8 cellular contexts compared by ENCODE assay signal in the genomic region with DNA sequence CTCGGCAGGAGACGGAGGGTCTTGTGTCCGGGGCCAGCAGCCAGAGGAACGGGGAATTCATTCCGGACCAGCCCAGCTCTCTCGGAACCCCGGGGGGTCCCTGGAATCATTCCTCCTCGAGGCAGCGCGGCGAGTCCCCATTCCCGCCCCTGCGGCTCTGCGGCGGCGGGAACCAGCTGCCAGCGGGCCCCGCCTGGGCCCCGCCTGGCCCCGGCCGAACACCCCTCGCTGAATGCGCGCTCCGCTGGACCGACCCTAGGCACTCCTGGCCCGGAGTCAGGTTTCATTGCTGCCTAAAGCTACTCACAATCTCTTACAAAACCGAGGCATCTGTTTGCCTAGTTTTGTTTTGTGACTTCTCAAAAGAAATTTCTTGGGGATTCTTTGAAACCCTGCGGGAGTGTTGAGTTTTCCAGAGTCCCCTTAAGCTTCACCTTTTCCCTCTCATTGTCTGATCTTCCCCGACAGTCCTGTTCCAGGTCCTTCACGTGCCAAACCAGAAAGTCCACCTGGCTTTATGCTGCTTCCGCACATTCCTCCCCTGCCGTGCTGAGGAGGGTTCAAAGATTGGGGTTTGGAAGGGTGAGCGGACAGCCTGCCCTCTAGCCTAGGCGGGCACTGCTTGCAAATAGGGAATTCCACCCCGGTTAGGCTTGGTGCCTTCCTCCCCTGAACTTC. TPM values are rescaled to one million over a fixed set of nuclear protein-coding genes. Genes with fewer than 3 reads are reported as not detected.
DNase-seq lines count a peak whose midpoint lies in the region; ATAC-seq, FAIRE-seq and TF ChIP-seq lines count a peak whose summit lies in the region.

No MANE protein-coding gene starts in this region.

- no peak overlapping the region for H3K27ac ChIP-seq in H1 (ENCODE audit: low read depth, low read length)
- H3K27ac ChIP-seq in upper lobe of left lung = peak overlapping the region; percentile 73 to 91 (median 87)

- TF ChIP-seq CTCF in H1 (IDR thresholded peaks at IDR 0.05; ENCODE audit: control extremely low read depth in 1 of 3, insufficient read depth in 1 of 3, low read depth in 1 of 3, low read length in 3 of 3) = no peak
- no peak for TF ChIP-seq CTCF in mesothelial cell of epicardium (IDR thresholded peaks at IDR 0.05; ENCODE audit: unreplicated experiment)
- no peak for TF ChIP-seq CTCF in upper lobe of left lung (IDR thresholded peaks at IDR 0.05)

- H3K23me2 ChIP-seq in H1 (ENCODE audit: low read depth, low read length) = peaks cover 10% of the 10 kb centered on the region; the same call in 1 of the 2 replicates

- in situ Hi-C loops in ACHN (cut with HindIII; ENCODE audit: low pct_ligation_motif_present, low pct_unique_long_range_greater_than_20kb, low sequenced_read_pairs) = no loop called here

- peak in 1 of 2 experiments; percentile 66; a peak in 2 of 3 replicates for TF ChIP-seq POLR2A in H1 (IDR thresholded peaks at IDR 0.05; ENCODE audit: control extremely low read depth in 1 of 2, low read depth in 2 of 2, low read length in 2 of 2)
- no peak for TF ChIP-seq POLR2A in upper lobe of left lung (IDR thresholded peaks at IDR 0.05)

- H2BK20ac ChIP-seq in H1 (ENCODE audit: low read length) = no peak overlapping the region

- no peaks in the 10 kb centered on the region for H3K36me3 Mint-ChIP-seq in mesothelial cell of epicardium

- 1% methylated on average over 36 of the region's 36 CpGs; no CpG with 5 or more reads in 1 of the 2 experiments for WGBS in H1 (ENCODE audit: extremely low coverage in 1 of 2, insufficient coverage in 1 of 2, insufficient read length in 1 of 2, insufficient replicate concordance in 2 of 2, low coverage in 1 of 2, low lambda C conversion rate in 2 of 2, missing lambda C conversion rate in 1 of 2), 2 experiments
- 1% methylated on average over 23 to 25 of the region's 36 CpGs for WGBS in upper lobe of left lung, 2 donors

- peak overlapping the region; percentile 72 to 100 for H3K4me2 ChIP-seq in H1 (ENCODE audit: insufficient read depth in 1 of 2, low read depth in 2 of 2, low read length in 2 of 2)

- H4K8ac ChIP-seq in H1 (ENCODE audit: extremely low read depth, insufficient read depth, low read length) = peak overlapping the region; percentile 92

- no peaks in the 10 kb centered on the region for H3K79me1 ChIP-seq in H1 (ENCODE audit: low read depth, low read length)

- peak overlapping the region; percentile 67 for H4K91ac ChIP-seq in H1 (replicated peaks; ENCODE audit: insufficient read length, low read length)

- H3K79me2 ChIP-seq in H1 (ENCODE audit: control insufficient read depth in 1 of 2, insufficient read depth in 2 of 2, low read length in 2 of 2) = 0 out of 4 replicates have a peak, but pooled peaks cover 0 to 2% of the 10 kb centered on the region in 2 experiments

- CTCF ChIA-PET in H1 (lab: Charles Lee; ENCODE audit: partially characterized antibody) = interaction anchor here (0.9 to 3.5 kb wide), 9 partner anchors 9 to 134 kb away, joined by 3 to 25 read pairs (median 4); no protein-coding TSS in a partner anchor

- H3K4me3 ChIP-seq in H1 (ENCODE audit: extremely low read depth in 1 of 4, insufficient read depth in 2 of 4, low read depth in 3 of 4, low read length in 4 of 4) = peak overlapping the region; percentile 80 to 97 (median 88)
- H3K4me3 ChIP-seq in upper lobe of left lung = peak overlapping the region; percentile 67 to 87 (median 78)

- H3K23ac ChIP-seq in H1 (ENCODE audit: insufficient read length) = no peak overlapping the region

- peak overlapping the region; percentile 98; the same call in 1 of the 2 replicates for H2BK12ac ChIP-seq in H1 (ENCODE audit: low read depth, low read length)

- H3K4me3 Mint-ChIP-seq in mesothelial cell of epicardium = peak overlapping the region; percentile 89

- H2BK5ac ChIP-seq in H1 (ENCODE audit: low read depth, low read length) = 0 out of 2 replicates have a peak overlapping the region, but pooled peaks have one; percentile 45

- no peak; a peak in 1 of 3 replicates for TF ChIP-seq EP300 in H1 (IDR thresholded peaks at IDR 0.05; ENCODE audit: borderline replicate concordance in 1 of 2, low read depth in 2 of 2, low read length in 2 of 2)
- TF ChIP-seq EP300 in upper lobe of left lung (IDR thresholded peaks at IDR 0.05) = no peak

- H3K27me3 Mint-ChIP-seq in mesothelial cell of epicardium (ENCODE audit: low read depth) = no peaks in the 10 kb centered on the region

- H3K56ac ChIP-seq in H1 (replicated peaks; ENCODE audit: insufficient read length, low read depth, low read length) = no peak overlapping the region

- H3K4me1 Mint-ChIP-seq in mesothelial cell of epicardium = peaks cover 45% of the 10 kb centered on the region

- H2BK15ac ChIP-seq in H1 (ENCODE audit: low read length) = no peak overlapping the region

- H3K4me1 ChIP-seq in H1 (replicated peaks in 1 of 4; ENCODE audit: control insufficient read depth in 3 of 4, insufficient read depth in 4 of 4, low read length in 3 of 4) (peaks cover 3 to 14% (median 9%) of the 10 kb centered on the region in 4 experiments; a peak in 5 of 7 replicates), upper lobe of left lung (peaks cover 0 to 34% (median 25%) of the 10 kb centered on the region in 4 donors)

- H3K27ac Mint-ChIP-seq in mesothelial cell of epicardium = peak overlapping the region; percentile 94

- H3K27me3 ChIP-seq in H1 (replicated peaks in 1 of 4; ENCODE audit: control insufficient read depth in 3 of 4, extremely low read depth in 1 of 4, insufficient read depth in 3 of 4, low read length in 3 of 4) (peaks cover 3 to 37% (median 27%) of the 10 kb centered on the region in 4 experiments), upper lobe of left lung (no peaks in the 10 kb centered on the region)

- H3K9me3 Mint-ChIP-seq in mesothelial cell of epicardium = no peaks in the 10 kb centered on the region

- FAIRE-seq in H1 (lab: Jason Lieb, UNC) = no peak

- H4K5ac ChIP-seq in H1 (ENCODE audit: insufficient read length, low read depth, low read length) = no peak overlapping the region

- H4K20me1 ChIP-seq in H1 (replicated peaks in 1 of 2; ENCODE audit: control insufficient read depth in 1 of 2, insufficient read depth in 2 of 2, low read length in 2 of 2) = no peaks in the 10 kb centered on the region

- DNase-seq in ACHN (peak; percentile 52), SK-N-DZ (ENCODE audit: low spot score) (peak; percentile 14), H1 (ENCODE audit: low read depth in 1 of 2, low spot score in 2 of 2) (peak in 1 of 2 experiments; percentile 63), mesothelial cell of epicardium (ENCODE audit: low spot score in 2 of 2, unreplicated experiment in 2 of 2) (peak in 1 of 2 experiments; percentile 58), upper lobe of left lung (peak in 1 of 2 donors; percentile 31), COLO829 (ENCODE audit: low spot score) (no peak)

- no peak overlapping the region for H3K14ac ChIP-seq in H1 (ENCODE audit: insufficient read length)

- H3K4ac ChIP-seq in H1 (replicated peaks; ENCODE audit: insufficient read length, low read depth, low read length) = no peak overlapping the region

- H3K9me3 ChIP-seq in H1 (ENCODE audit: insufficient read depth in 2 of 2, low read depth in 1 of 2, low read length in 1 of 2) (no peaks in the 10 kb centered on the region), upper lobe of left lung (no peaks in the 10 kb centered on the region)

- ATAC-seq in GM18502 (IDR thresholded peaks at IDR 0.05; ENCODE audit: poor library complexity, unreplicated experiment) = peak; percentile 34
- peak; percentile 42 for ATAC-seq in HG03045 (IDR thresholded peaks at IDR 0.05; ENCODE audit: unreplicated experiment)
- peak; percentile 76 to 80 for ATAC-seq in upper lobe of left lung (ENCODE audit: low FRiP score in 2 of 2)

- peak overlapping the region; percentile 63 to 85 (median 72) for H3K9ac ChIP-seq in H1 (replicated peaks in 1 of 4; ENCODE audit: extremely low read depth in 1 of 4, low read depth in 3 of 4, low read length in 3 of 4)

- peak overlapping the region; percentile 93 for H2AFZ ChIP-seq in H1 (ENCODE audit: low read length)

- POLR2A ChIA-PET in H1 (lab: Charles Lee; ENCODE audit: partially characterized antibody) = interaction anchor here (1.1 to 3.2 kb wide), 7 partner anchors 10 to 134 kb away, joined by 3 to 12 read pairs (median 3); a partner anchor contains a TSS

- H3K36me3 ChIP-seq in H1 (ENCODE audit: control insufficient read depth in 2 of 4, insufficient read depth in 4 of 4, low read length in 3 of 4) (no peaks in the 10 kb centered on the region), upper lobe of left lung (no peaks in the 10 kb centered on the region)

- no peak; a peak in 1 of 4 replicates for TF ChIP-seq RAD21 in H1 (IDR thresholded peaks at IDR 0.05 in 1 of 2, conservative IDR thresholded peaks at IDR 0.05 in 1 of 2; ENCODE audit: low read depth in 2 of 2, low read length in 2 of 2)

- H2BK120ac ChIP-seq in H1 (replicated peaks; ENCODE audit: low read depth, low read length) = no peak overlapping the region

- no peak overlapping the region for H2AK5ac ChIP-seq in H1 (ENCODE audit: low read depth, low read length)

- peak overlapping the region; percentile 93 for H3K18ac ChIP-seq in H1 (ENCODE audit: extremely low read depth, low read length)

RNA-seq across cellular contexts. Expression of a gene that starts 0.8 kb away (rescaled TPM):
- polyA plus RNA-seq in SK-N-DZ (2014; cell fraction: cytosol; rRNA removed) = 11.7 and 13.3 TPM in 2 replicates
- polyA plus RNA-seq in SK-N-DZ (2014; cell fraction: nucleus; rRNA removed) = 6.6 and 7.0 TPM in 2 replicates
- 6.0 and 6.1 TPM in 2 replicates for total RNA-seq in H1 (2021; fragmentation: NEBNext Ultra II Directional; extraction: Animal tissue kit (Norgen Biotek cat#: 25700))
- 3.2 and 3.7 TPM in 2 replicates for polyA plus RNA-seq in H1 (2011; rRNA removed)
- 3.2 TPM for polyA plus RNA-seq in H1 (2011; cell fraction: cytosol; rRNA removed)
- 5.0 TPM for polyA plus RNA-seq in H1 (2011; cell fraction: nucleus; rRNA removed)
- 4.0 to 5.1 TPM (median 4.7 TPM) in 4 replicates for polyA plus RNA-seq in H1 (2012, experiment 1 of 2)
- 0.94 TPM for polyA plus RNA-seq in H1 (2012, experiment 2 of 2)
- polyA plus RNA-seq in H1 (2013, experiment 1 of 2) = 3.6 TPM
- polyA plus RNA-seq in H1 (2013, experiment 2 of 2) = 3.7 TPM
- polyA minus RNA-seq in H1 (2011; rRNA and poly(A)+ RNA removed) = 5.9 and 6.7 TPM in 2 replicates
- 2.9 TPM for polyA minus RNA-seq in H1 (2011; cell fraction: cytosol; rRNA and poly(A)+ RNA removed)
- 17.1 TPM for polyA minus RNA-seq in H1 (2011; cell fraction: nucleus; rRNA and poly(A)+ RNA removed)
- total RNA-seq in mesothelial cell of epicardium (30.5 to 31.3 TPM (median 31.2 TPM) in 3 replicates), upper lobe of left lung (10 to 100 TPM; 25.9 to 47.1 (median 29.5) TPM)

RNA-seq across cellular contexts. Expression of a gene that starts 48.7 kb away (rescaled TPM):
- 7.6 and 8.2 TPM in 2 replicates for polyA plus RNA-seq in SK-N-DZ (2014; cell fraction: cytosol; rRNA removed)
- polyA plus RNA-seq in SK-N-DZ (2014; cell fraction: nucleus; rRNA removed) = 9.4 and 10.3 TPM in 2 replicates
- total RNA-seq in H1 (2021; fragmentation: NEBNext Ultra II Directional; extraction: Animal tissue kit (Norgen Biotek cat#: 25700)) = 9.6 and 9.9 TPM in 2 replicates
- 2.7 and 3.8 TPM in 2 replicates for polyA plus RNA-seq in H1 (2011; rRNA removed)
- polyA plus RNA-seq in H1 (2011; cell fraction: cytosol; rRNA removed) = 4.1 TPM
- 2.5 TPM for polyA plus RNA-seq in H1 (2011; cell fraction: nucleus; rRNA removed)
- 5.4 to 8.4 TPM (median 6.1 TPM) in 4 replicates for polyA plus RNA-seq in H1 (2012, experiment 1 of 2)
- 0.35 TPM for polyA plus RNA-seq in H1 (2012, experiment 2 of 2)
- polyA plus RNA-seq in H1 (2013, experiment 1 of 2) = 4.2 TPM
- 4.0 TPM for polyA plus RNA-seq in H1 (2013, experiment 2 of 2)
- polyA minus RNA-seq in H1 (2011; rRNA and poly(A)+ RNA removed) = 7.6 and 14.6 TPM in 2 replicates
- polyA minus RNA-seq in H1 (2011; cell fraction: cytosol; rRNA and poly(A)+ RNA removed) = 6.7 TPM
- 11.6 TPM for polyA minus RNA-seq in H1 (2011; cell fraction: nucleus; rRNA and poly(A)+ RNA removed)
- total RNA-seq in mesothelial cell of epicardium (13.6 to 14.8 TPM (median 13.6 TPM) in 3 replicates), upper lobe of left lung (10 to 100 TPM in 2 of 6 donors, 1 to 10 TPM in 4; 5.7 to 12.6 (median 8.0) TPM)
